ENCODE assay signal across 8 cellular contexts in the genomic region with DNA sequence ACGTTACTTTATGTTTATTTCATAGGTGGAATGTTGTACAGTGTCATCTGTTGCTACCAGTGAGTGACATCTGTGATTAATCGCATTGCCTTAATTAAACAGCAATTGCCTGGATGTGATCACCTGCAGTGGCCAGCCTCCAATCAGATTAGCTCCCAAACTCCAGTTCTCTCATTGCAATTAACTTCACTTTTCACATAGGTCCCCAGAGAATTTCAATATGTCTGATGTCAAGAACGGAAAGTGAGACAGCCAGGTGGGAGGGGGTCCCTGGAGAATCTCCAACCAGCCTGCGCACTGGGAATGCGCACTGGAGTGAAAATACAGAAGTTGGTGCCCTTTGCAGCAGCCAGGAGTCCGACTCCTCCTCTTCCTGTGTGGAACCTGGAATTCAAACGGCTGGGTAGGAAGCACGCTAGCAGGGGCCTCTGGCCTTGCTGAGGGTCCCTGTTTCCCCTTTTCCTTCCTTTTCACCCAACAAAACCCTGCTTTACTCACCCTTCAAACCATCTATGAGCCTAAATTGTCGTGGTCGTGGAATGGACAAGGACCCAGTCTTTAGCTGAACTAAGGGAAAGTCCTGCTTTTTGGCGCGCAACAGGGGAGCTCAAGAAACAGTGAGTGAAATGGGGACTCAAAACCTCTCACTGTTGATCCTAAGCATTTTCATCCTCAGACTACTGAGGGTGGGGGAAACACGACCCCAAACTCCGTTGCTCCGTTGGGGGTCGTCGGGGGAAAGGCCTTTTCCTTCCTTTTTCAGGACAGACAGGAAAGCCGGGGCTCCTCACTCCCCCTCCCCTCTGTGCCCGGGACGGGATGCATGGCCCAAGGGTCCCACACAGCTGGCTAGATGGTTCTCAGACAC.
A peak's percentile ranks its signal among the peaks of the same experiment; 100 is the strongest.
DNase-seq lines count a peak whose midpoint lies in the region; ATAC-seq and TF ChIP-seq lines count a peak whose summit lies in the region.

No MANE protein-coding gene starts in this region.

- ATAC-seq in GM18505 (IDR thresholded peaks at IDR 0.05; ENCODE audit: unreplicated experiment) (peak; percentile 39), Right ventricle myocardium superior (ENCODE audit: poor library complexity) (peak; percentile 89)

- DNase-seq in LHCN-M2 (ENCODE audit: low read depth) (peak; percentile 69), SW480 (ENCODE audit: low spot score) (peak; percentile 45), Right ventricle myocardium superior (peak; percentile 53), prostate gland (ENCODE audit: low spot score) (peak; percentile 7), 8988T (no peak), globus pallidus (ENCODE audit: low spot score) (no peak), NCI-H345 treated with DMSO at 0.1 percent for 48 hours (lab: John Stamatoyannopoulos, UW; ENCODE audit: unreplicated experiment) (no peak)

- H3K9me3 ChIP-seq in prostate gland = no peaks in the 10 kb centered on the region

- TF ChIP-seq POLR2A in GM18505 (IDR thresholded peaks at IDR 0.05; ENCODE audit: borderline replicate concordance, extremely low read depth, insufficient read depth, insufficient read length) (no peak), prostate gland (IDR thresholded peaks at IDR 0.05) (no peak)

- peak overlapping the region; percentile 38 to 40 for H3K4me3 ChIP-seq in prostate gland

- H3K4me1 ChIP-seq in prostate gland (replicated peaks) = no peaks in the 10 kb centered on the region

- H3K27ac ChIP-seq in prostate gland = no peak overlapping the region

- no peaks in the 10 kb centered on the region for H3K36me3 ChIP-seq in prostate gland

- intact Hi-C loops in Right ventricle myocardium superior (cut with DNase I) = no loop called here
- intact Hi-C loops in prostate gland (cut with DNase I) = no loop called here

- no peaks in the 10 kb centered on the region for H3K27me3 ChIP-seq in prostate gland (replicated peaks; ENCODE audit: insufficient read depth)

- 16% methylated on average over 20 of the region's 20 CpGs for WGBS in prostate gland

- no peak for TF ChIP-seq CTCF in prostate gland (IDR thresholded peaks at IDR 0.05)

Comparison
In these comparisons a context has a peak if more than half of its experiments do, and no peak if none do; other contexts are left out.
1. DNase-seq: peak in LHCN-M2 (single experiment), SW480 (single experiment), Right ventricle myocardium superior (single experiment) and prostate gland (single experiment); none in 8988T (single experiment), globus pallidus (single experiment) and NCI-H345 treated with DMSO at 0.1 percent for 48 hours (single experiment).